ENCODE assay signal across 1 cellular context in genomic region chr11:120254788-120255518, GRCh38.
TF ChIP-seq lines count a peak whose summit lies in the region.

No MANE protein-coding gene starts in this region.

TF ChIP-seq in H1, 55 proteins besides CTCF, POLR2A, EP300 and RAD21 (continued from another document):
- peak; percentile 41 for TF ChIP-seq CTBP2 (IDR thresholded peaks at IDR 0.05; ENCODE audit: borderline replicate concordance, insufficient read depth, insufficient read length, low read length)
- 0 out of 2 replicates have a peak, but pooled peaks have one; percentile 16 for TF ChIP-seq RBBP5 (IDR thresholded peaks at IDR 0.05; ENCODE audit: borderline replicate concordance, low read depth, low read length)
